Comparison of ENCODE assay signal across 14 cellular contexts in the genomic region with DNA sequence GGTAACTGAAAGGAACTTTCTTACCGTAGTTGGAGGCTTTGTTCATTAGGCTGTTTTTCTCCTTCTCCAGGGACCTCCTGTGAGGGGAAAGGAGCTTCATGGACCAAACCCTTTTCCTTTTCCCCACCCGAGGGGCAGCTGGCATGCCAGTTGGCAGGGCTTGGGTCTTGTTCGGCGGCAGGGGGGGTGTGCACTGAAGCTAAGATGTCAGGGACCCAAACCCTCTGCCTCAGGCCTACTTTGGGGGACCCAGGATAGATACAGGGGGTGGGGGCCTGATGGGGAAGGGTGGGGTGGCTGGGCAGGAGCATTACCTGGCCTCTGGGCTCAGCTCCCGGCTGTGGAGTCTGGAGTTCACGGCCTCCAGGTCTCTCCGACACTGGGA. TPM values are rescaled to one million over a fixed set of nuclear protein-coding genes. Genes with fewer than 3 reads are reported as not detected.
DNase-seq lines count a peak whose midpoint lies in the region; ATAC-seq, FAIRE-seq and TF ChIP-seq lines count a peak whose summit lies in the region.
"Had no signal": no experiment of that assay in that cellular context is flagged by ENCODE, and none has a peak within 500 bp of the region (broad histone marks: within the 10 kb centered on the region; RNA-seq: fewer than 3 reads in every experiment).

No MANE protein-coding gene starts in this region.

- H3K56ac ChIP-seq in H1 (replicated peaks; ENCODE audit: insufficient read length, low read depth, low read length) = no peak overlapping the region

- 82% methylated on average over 7 of the region's 7 CpGs; no CpG with 5 or more reads in 1 of the 2 experiments for WGBS in H1 (ENCODE audit: extremely low coverage in 1 of 2, insufficient coverage in 1 of 2, insufficient read length in 1 of 2, insufficient replicate concordance in 2 of 2, low coverage in 1 of 2, low lambda C conversion rate in 2 of 2, missing lambda C conversion rate in 1 of 2), 2 experiments

- no peak for TF ChIP-seq CTCF in H1 (IDR thresholded peaks at IDR 0.05; ENCODE audit: control extremely low read depth in 1 of 3, insufficient read depth in 1 of 3, low read depth in 1 of 3, low read length in 3 of 3)

- no peak overlapping the region for H2BK20ac ChIP-seq in H1 (ENCODE audit: low read length)

- peak overlapping the region in 2 of 3 donors; percentile 50 to 59 for H3K27ac Mint-ChIP-seq in IgD-negative memory B cell
- H3K27ac Mint-ChIP-seq in stimulated activated effector memory CD8-positive, alpha-beta T cell treated with anti-CD3 and anti-CD28 coated beads, Interleukin-12 subunit alpha, Interleukin-12 subunit beta, amount 100 ng/mL, for 72 hours = peak overlapping the region; percentile 41
- H3K27ac Mint-ChIP-seq: H9 had no signal

- no peaks in the 10 kb centered on the region for H3K79me1 ChIP-seq in H1 (ENCODE audit: low read depth, low read length)

- H2BK120ac ChIP-seq in H1 (replicated peaks; ENCODE audit: low read depth, low read length) = no peak overlapping the region

- H4K20me1 ChIP-seq in H1 (replicated peaks in 1 of 2; ENCODE audit: control insufficient read depth in 1 of 2, insufficient read depth in 2 of 2, low read length in 2 of 2) = peaks cover 0 to 12% of the 10 kb centered on the region in 2 experiments

- no peak overlapping the region for H3K27ac ChIP-seq in H1 (ENCODE audit: low read depth, low read length)
- H3K27ac ChIP-seq: PC-9, SJSA1 had no signal

- no peak for TF ChIP-seq EP300 in H1 (IDR thresholded peaks at IDR 0.05; ENCODE audit: borderline replicate concordance in 1 of 2, low read depth in 2 of 2, low read length in 2 of 2)

- H3K18ac ChIP-seq in H1 (ENCODE audit: extremely low read depth, low read length) = no peak overlapping the region; the same call in 1 of the 2 replicates

- no peak for FAIRE-seq in H1 (lab: Jason Lieb, UNC)
- FAIRE-seq: G401.6 had no signal

- TF ChIP-seq RAD21 in H1 (IDR thresholded peaks at IDR 0.05 in 1 of 2, conservative IDR thresholded peaks at IDR 0.05 in 1 of 2; ENCODE audit: low read depth in 2 of 2, low read length in 2 of 2) = no peak

- no peak overlapping the region for H4K5ac ChIP-seq in H1 (ENCODE audit: insufficient read length, low read depth, low read length)

- H3K27me3 Mint-ChIP-seq in IgD-negative memory B cell = no peaks in the 10 kb centered on the region

- peaks cover 0 to 21% (median 9%) of the 10 kb centered on the region in 4 experiments; a peak in 6 of 7 replicates for H3K4me1 ChIP-seq in H1 (replicated peaks in 1 of 4; ENCODE audit: control insufficient read depth in 3 of 4, insufficient read depth in 4 of 4, low read length in 3 of 4)
- H3K4me1 ChIP-seq: SJSA1 had no signal

- H3K9ac ChIP-seq in H1 (replicated peaks in 1 of 4; ENCODE audit: extremely low read depth in 1 of 4, low read depth in 3 of 4, low read length in 3 of 4) = no peak overlapping the region

- no peak overlapping the region for H2BK5ac ChIP-seq in H1 (ENCODE audit: low read depth, low read length)

- no peak overlapping the region for H2AK5ac ChIP-seq in H1 (ENCODE audit: low read depth, low read length)

- H3K36me3 Mint-ChIP-seq in IgD-negative memory B cell = no peaks in the 10 kb centered on the region
- peaks cover 64% of the 10 kb centered on the region for H3K36me3 Mint-ChIP-seq in stimulated activated effector memory CD8-positive, alpha-beta T cell treated with anti-CD3 and anti-CD28 coated beads, Interleukin-12 subunit alpha, Interleukin-12 subunit beta, amount 100 ng/mL, for 72 hours

- no peak overlapping the region for H3K14ac ChIP-seq in H1 (ENCODE audit: insufficient read length)

- no peak for TF ChIP-seq POLR2A in H1 (IDR thresholded peaks at IDR 0.05; ENCODE audit: control extremely low read depth in 1 of 2, low read depth in 2 of 2, low read length in 2 of 2)

- peak; percentile 57 for DNase-seq in activated CD8-positive, alpha-beta memory T cell treated with anti-CD3 and anti-CD28 coated beads for 24 hours
- DNase-seq in activated CD8-positive, alpha-beta memory T cell treated with anti-CD3 and anti-CD28 coated beads, Interleukin-2, amount 50 U/mL, for 4 hours = no peak
- DNase-seq in H1 (ENCODE audit: low read depth in 1 of 2, low spot score in 2 of 2) = no peak
- DNase-seq in stimulated activated effector memory CD8-positive, alpha-beta T cell treated with anti-CD3 and anti-CD28 coated beads, Interleukin-12 subunit alpha, Interleukin-12 subunit beta, amount 100 ng/mL, for 72 hours (ENCODE audit: low spot score in 2 of 2) = no peak
- no peak for DNase-seq in NCI-H526 (lab: John Stamatoyannopoulos, UW)
- DNase-seq in OCI-M2 (lab: John Stamatoyannopoulos, UW; ENCODE audit: unreplicated experiment) = no peak
- no peak for DNase-seq in ACHN
- DNase-seq: NCI-H1048 had no signal

- CTCF ChIA-PET in H1 (lab: Charles Lee; ENCODE audit: partially characterized antibody) = interaction anchor here (0.7 to 2.6 kb wide), 36 partner anchors 10 to 304 kb away, joined by 3 to 17 read pairs (median 5); no protein-coding TSS in a partner anchor

- no peak overlapping the region for H4K91ac ChIP-seq in H1 (replicated peaks; ENCODE audit: insufficient read length, low read length)

- peaks cover 12 to 15% (median 13%) of the 10 kb centered on the region in 3 donors for H3K4me1 Mint-ChIP-seq in IgD-negative memory B cell
- H3K4me1 Mint-ChIP-seq in stimulated activated effector memory CD8-positive, alpha-beta T cell treated with anti-CD3 and anti-CD28 coated beads, Interleukin-12 subunit alpha, Interleukin-12 subunit beta, amount 100 ng/mL, for 72 hours = peaks cover 37% of the 10 kb centered on the region

- no peak overlapping the region for H2AFZ ChIP-seq in H1 (ENCODE audit: low read length)
- H2AFZ ChIP-seq: PC-9 had no signal

- H3K27me3 ChIP-seq in H1 (replicated peaks in 1 of 4; ENCODE audit: control insufficient read depth in 3 of 4, extremely low read depth in 1 of 4, insufficient read depth in 3 of 4, low read length in 3 of 4) = no peaks in the 10 kb centered on the region
- H3K27me3 ChIP-seq: MG63, SJSA1 had no signal

- no peaks in the 10 kb centered on the region for H3K9me3 Mint-ChIP-seq in IgD-negative memory B cell
- no peaks in the 10 kb centered on the region for H3K9me3 Mint-ChIP-seq in stimulated activated effector memory CD8-positive, alpha-beta T cell treated with anti-CD3 and anti-CD28 coated beads, Interleukin-12 subunit alpha, Interleukin-12 subunit beta, amount 100 ng/mL, for 72 hours
- H3K9me3 Mint-ChIP-seq: H9 had no signal

- H3K9me3 ChIP-seq in H1 (ENCODE audit: insufficient read depth in 2 of 2, low read depth in 1 of 2, low read length in 1 of 2) = no peaks in the 10 kb centered on the region
- H3K9me3 ChIP-seq: MG63, SJSA1 had no signal

- no peak overlapping the region for H3K23ac ChIP-seq in H1 (ENCODE audit: insufficient read length)

- H3K36me3 ChIP-seq in H1 (ENCODE audit: control insufficient read depth in 2 of 4, insufficient read depth in 4 of 4, low read length in 3 of 4) = peaks cover 0 to 7% (median 3%) of the 10 kb centered on the region in 4 experiments; a peak in 4 of 8 replicates

- H4K8ac ChIP-seq in H1 (ENCODE audit: extremely low read depth, insufficient read depth, low read length) = no peak overlapping the region

- no peak overlapping the region for H2BK12ac ChIP-seq in H1 (ENCODE audit: low read depth, low read length)

- no peaks in the 10 kb centered on the region for H3K23me2 ChIP-seq in H1 (ENCODE audit: low read depth, low read length)

- in situ Hi-C loops in ACHN (cut with HindIII; ENCODE audit: low pct_ligation_motif_present, low pct_unique_long_range_greater_than_20kb, low sequenced_read_pairs) = no loop called here

- ATAC-seq in stimulated activated effector memory CD8-positive, alpha-beta T cell treated with anti-CD3 and anti-CD28 coated beads, Interleukin-12 subunit alpha, Interleukin-12 subunit beta, amount 100 ng/mL, for 72 hours = no peak

- no peak overlapping the region for H3K4me3 ChIP-seq in H1 (ENCODE audit: extremely low read depth in 1 of 4, insufficient read depth in 2 of 4, low read depth in 3 of 4, low read length in 4 of 4)
- H3K4me3 ChIP-seq: MG63, PC-9, SJSA1 had no signal

- POLR2A ChIA-PET in H1 (lab: Charles Lee; ENCODE audit: partially characterized antibody) = interaction anchor here (0.8 kb wide), 1 partner anchor 16 kb away, joined by 3 read pairs; no protein-coding TSS in a partner anchor

- no peak overlapping the region for H3K4me2 ChIP-seq in H1 (ENCODE audit: insufficient read depth in 1 of 2, low read depth in 2 of 2, low read length in 2 of 2)
- H3K4me2 ChIP-seq: PC-9 had no signal

- no peak overlapping the region for H3K4ac ChIP-seq in H1 (replicated peaks; ENCODE audit: insufficient read length, low read depth, low read length)

- 0 out of 2 replicates have a peak overlapping the region, but pooled peaks have one; percentile 16 for H2BK15ac ChIP-seq in H1 (ENCODE audit: low read length)

- H3K79me2 ChIP-seq in H1 (ENCODE audit: control insufficient read depth in 1 of 2, insufficient read depth in 2 of 2, low read length in 2 of 2) = no peaks in the 10 kb centered on the region

- H3K4me3 Mint-ChIP-seq in IgD-negative memory B cell = no peak overlapping the region
- H3K4me3 Mint-ChIP-seq in stimulated activated effector memory CD8-positive, alpha-beta T cell treated with anti-CD3 and anti-CD28 coated beads, Interleukin-12 subunit alpha, Interleukin-12 subunit beta, amount 100 ng/mL, for 72 hours = no peak overlapping the region
- H3K4me3 Mint-ChIP-seq: H9 had no signal

TF ChIP-seq in H1, 55 proteins besides CTCF, POLR2A, EP300 and RAD21 (continues in another document):
- TF ChIP-seq GTF2F1 (IDR thresholded peaks at IDR 0.05; ENCODE audit: borderline replicate concordance, low read depth, low read length) = no peak

RNA-seq across cellular contexts. Expression of gene CCDC167, which starts 14.9 kb away (rescaled TPM):
- polyA plus RNA-seq in IgD-negative memory B cell (82.4 TPM), H1 (2011; rRNA removed) (20.6 and 26.5 TPM in 2 replicates)
- 11.0 TPM in 2 replicates for total RNA-seq in H1 (2021; fragmentation: NEBNext Ultra II Directional; extraction: Animal tissue kit (Norgen Biotek cat#: 25700))
- 28.8 TPM for polyA plus RNA-seq in H1 (2011; cell fraction: cytosol; rRNA removed)
- polyA plus RNA-seq in H1 (2011; cell fraction: nucleus; rRNA removed) = 13.9 TPM
- polyA plus RNA-seq in H1 (2012, experiment 1 of 2) = 15.0 to 25.7 TPM (median 18.5 TPM) in 4 replicates
- 41.9 TPM for polyA plus RNA-seq in H1 (2012, experiment 2 of 2)
- polyA plus RNA-seq in H1 (2013, experiment 1 of 2) = 30.8 TPM
- 29.4 TPM for polyA plus RNA-seq in H1 (2013, experiment 2 of 2)
- 4.4 and 4.8 TPM in 2 replicates for polyA minus RNA-seq in H1 (2011; rRNA and poly(A)+ RNA removed)
- polyA minus RNA-seq in H1 (2011; cell fraction: cytosol; rRNA and poly(A)+ RNA removed) = not detected
- polyA minus RNA-seq in H1 (2011; cell fraction: nucleus; rRNA and poly(A)+ RNA removed) = 4.6 TPM

RNA-seq across cellular contexts. Expression of gene CMTR1, which starts 51.8 kb away (rescaled TPM):
- polyA plus RNA-seq in IgD-negative memory B cell (27.5 TPM), H1 (2011; rRNA removed) (15.2 and 16.8 TPM in 2 replicates)
- total RNA-seq in H1 (2021; fragmentation: NEBNext Ultra II Directional; extraction: Animal tissue kit (Norgen Biotek cat#: 25700)) = 33.1 and 34.3 TPM in 2 replicates
- 24.2 TPM for polyA plus RNA-seq in H1 (2011; cell fraction: cytosol; rRNA removed)
- 54.7 TPM for polyA plus RNA-seq in H1 (2011; cell fraction: nucleus; rRNA removed)
- 30.4 to 36.2 TPM (median 33.2 TPM) in 4 replicates for polyA plus RNA-seq in H1 (2012, experiment 1 of 2)
- 16.5 TPM for polyA plus RNA-seq in H1 (2012, experiment 2 of 2)
- polyA plus RNA-seq in H1 (2013, experiment 1 of 2) = 24.0 TPM
- 23.4 TPM for polyA plus RNA-seq in H1 (2013, experiment 2 of 2)
- 20.4 and 21.6 TPM in 2 replicates for polyA minus RNA-seq in H1 (2011; rRNA and poly(A)+ RNA removed)
- 12.1 TPM for polyA minus RNA-seq in H1 (2011; cell fraction: cytosol; rRNA and poly(A)+ RNA removed)
- 25.3 TPM for polyA minus RNA-seq in H1 (2011; cell fraction: nucleus; rRNA and poly(A)+ RNA removed)
